19 cellular contexts compared by ENCODE assay signal in genomic region chr2:236636261-236636660, GRCh38.
A peak's percentile ranks its signal among the peaks of the same experiment; 100 is the strongest.
DNase-seq lines count a peak whose midpoint lies in the region; TF ChIP-seq lines count a peak whose summit lies in the region.
"Had no signal": no experiment of that assay in that cellular context is flagged by ENCODE, and none has a peak within 500 bp of the region (broad histone marks: within the 10 kb centered on the region; RNA-seq: fewer than 3 reads in every experiment).

No MANE protein-coding gene starts in this region.

- H3K27ac ChIP-seq in endodermal cell (ENCODE audit: low read depth, low read length), result no peak overlapping the region
- no peak overlapping the region for H3K27ac ChIP-seq in tibial artery
- H3K27ac ChIP-seq in colonic mucosa, result no peak overlapping the region
- H3K27ac ChIP-seq: A549, Peyer's patch had no signal

- DNase-seq in activated effector memory CD4-positive, alpha-beta T cell treated with anti-CD3 and anti-CD28 coated beads, Interleukin-2, amount 50 U/mL, for 16 hours, result peak; percentile 39
- no peak for DNase-seq in activated effector memory CD4-positive, alpha-beta T cell treated with Interleukin-2 at 50 U/mL for 16 hours
- peak; percentile 12 for DNase-seq in endodermal cell
- peak; percentile 46 for DNase-seq in posterior vena cava (ENCODE audit: low spot score)
- DNase-seq in tibial artery, result peak; percentile 15 to 43
- no peak for DNase-seq in DMS 273 (lab: John Stamatoyannopoulos, UW; ENCODE audit: unreplicated experiment)
- no peak for DNase-seq in activated CD4-positive, alpha-beta T cell treated with anti-CD3 and anti-CD28 coated beads for 1 hour
- DNase-seq in colonic mucosa, result no peak
- DNase-seq: EL, GF-D8, NCI-H1105, NCI-H2029 treated with DMSO at 0.1 percent for 48 hours, NCI-H2171, NCI-H774 had no signal

- no peak overlapping the region for H3K9ac ChIP-seq in endodermal cell (ENCODE audit: extremely low read depth, low read length, poor library complexity, severe bottlenecking)
- no peak overlapping the region for H3K9ac ChIP-seq in colonic mucosa (ENCODE audit: low read depth in 2 of 2, low read length in 2 of 2)

- intact Hi-C loops in posterior vena cava (cut with DNase I) (no loop called here), tibial artery (cut with DNase I; ENCODE audit: low total_unique reads) (loop anchor here (5.0 kb wide), 1 partner anchor 119 kb away; no protein-coding TSS in a partner anchor), colonic mucosa (cut with DNase I) (no loop called here)

- H3K36me3 ChIP-seq in endodermal cell (ENCODE audit: control insufficient read depth, insufficient read depth, low read length) (no peaks in the 10 kb centered on the region), tibial artery (no peaks in the 10 kb centered on the region), colonic mucosa (no peaks in the 10 kb centered on the region)
- H3K36me3 ChIP-seq: Peyer's patch had no signal

- TF ChIP-seq CTCF in endodermal cell (conservative IDR thresholded peaks at IDR 0.05) (no peak), tibial artery (IDR thresholded peaks at IDR 0.05) (no peak), colonic mucosa (IDR thresholded peaks at IDR 0.05) (no peak)

- no peaks in the 10 kb centered on the region for H3K9me3 ChIP-seq in endodermal cell (ENCODE audit: control insufficient read depth, low read length)
- no peaks in the 10 kb centered on the region for H3K9me3 ChIP-seq in tibial artery
- H3K9me3 ChIP-seq in colonic mucosa, result no peaks in the 10 kb centered on the region
- H3K9me3 ChIP-seq: Peyer's patch had no signal

- H3K4me1 Mint-ChIP-seq in endodermal cell, result no peaks in the 10 kb centered on the region
- H3K4me1 Mint-ChIP-seq: B cell, CD14-positive monocyte, IgD-negative memory B cell had no signal

- H3K4me3 ChIP-seq in endodermal cell (ENCODE audit: low read length), result no peak overlapping the region
- H3K4me3 ChIP-seq in tibial artery, result no peak overlapping the region
- H3K4me3 ChIP-seq in colonic mucosa, result no peak overlapping the region
- H3K4me3 ChIP-seq: A549, Peyer's patch had no signal

- H3K9me3 Mint-ChIP-seq in endodermal cell, result peaks cover 6% of the 10 kb centered on the region
- H3K9me3 Mint-ChIP-seq: IgD-negative memory B cell had no signal

- H3K27me3 ChIP-seq in endodermal cell (ENCODE audit: control insufficient read depth, insufficient read depth, low read length, poor library complexity, severe bottlenecking), result no peaks in the 10 kb centered on the region
- no peaks in the 10 kb centered on the region for H3K27me3 ChIP-seq in tibial artery
- no peaks in the 10 kb centered on the region for H3K27me3 ChIP-seq in colonic mucosa
- H3K27me3 ChIP-seq: Peyer's patch had no signal

- WGBS in endodermal cell (ENCODE audit: insufficient coverage in 1 of 2, insufficient read length in 1 of 2), 2 experiments, result 92 to 95% methylated on average over 7 of the region's 7 CpGs

- H3K27me3 Mint-ChIP-seq in endodermal cell (ENCODE audit: insufficient read depth), result peaks cover 18% of the 10 kb centered on the region

- no peaks in the 10 kb centered on the region for H3K4me1 ChIP-seq in endodermal cell (ENCODE audit: control insufficient read depth, insufficient read depth, low read length)
- peaks cover 0 to 16% (median 1%) of the 10 kb centered on the region in 4 donors for H3K4me1 ChIP-seq in tibial artery
- H3K4me1 ChIP-seq in colonic mucosa, result no peaks in the 10 kb centered on the region
- H3K4me1 ChIP-seq: A549, Peyer's patch had no signal

- no peak overlapping the region for H3K4me3 Mint-ChIP-seq in endodermal cell
- H3K4me3 Mint-ChIP-seq: B cell, CD14-positive monocyte, IgD-negative memory B cell had no signal

- H3K27ac Mint-ChIP-seq in endodermal cell, result no peak overlapping the region
- H3K27ac Mint-ChIP-seq: B cell, CD14-positive monocyte, IgD-negative memory B cell had no signal

- H3K36me3 Mint-ChIP-seq in endodermal cell (ENCODE audit: low read depth), result no peaks in the 10 kb centered on the region
- H3K36me3 Mint-ChIP-seq: CD14-positive monocyte, IgD-negative memory B cell had no signal

Comparison
In these comparisons a context has a peak if more than half of its experiments do, and no peak if none do; other contexts are left out.
1. DNase-seq: peak in activated effector memory CD4-positive, alpha-beta T cell treated with anti-CD3 and anti-CD28 coated beads, Interleukin-2, amount 50 U/mL, for 16 hours (single experiment), endodermal cell (single experiment), posterior vena cava (single experiment) and tibial artery (2 of 2); none in activated effector memory CD4-positive, alpha-beta T cell treated with Interleukin-2 at 50 U/mL for 16 hours (single experiment), DMS 273 (single experiment), activated CD4-positive, alpha-beta T cell treated with anti-CD3 and anti-CD28 coated beads for 1 hour (single experiment) and colonic mucosa (single experiment).